In the genomic region with DNA sequence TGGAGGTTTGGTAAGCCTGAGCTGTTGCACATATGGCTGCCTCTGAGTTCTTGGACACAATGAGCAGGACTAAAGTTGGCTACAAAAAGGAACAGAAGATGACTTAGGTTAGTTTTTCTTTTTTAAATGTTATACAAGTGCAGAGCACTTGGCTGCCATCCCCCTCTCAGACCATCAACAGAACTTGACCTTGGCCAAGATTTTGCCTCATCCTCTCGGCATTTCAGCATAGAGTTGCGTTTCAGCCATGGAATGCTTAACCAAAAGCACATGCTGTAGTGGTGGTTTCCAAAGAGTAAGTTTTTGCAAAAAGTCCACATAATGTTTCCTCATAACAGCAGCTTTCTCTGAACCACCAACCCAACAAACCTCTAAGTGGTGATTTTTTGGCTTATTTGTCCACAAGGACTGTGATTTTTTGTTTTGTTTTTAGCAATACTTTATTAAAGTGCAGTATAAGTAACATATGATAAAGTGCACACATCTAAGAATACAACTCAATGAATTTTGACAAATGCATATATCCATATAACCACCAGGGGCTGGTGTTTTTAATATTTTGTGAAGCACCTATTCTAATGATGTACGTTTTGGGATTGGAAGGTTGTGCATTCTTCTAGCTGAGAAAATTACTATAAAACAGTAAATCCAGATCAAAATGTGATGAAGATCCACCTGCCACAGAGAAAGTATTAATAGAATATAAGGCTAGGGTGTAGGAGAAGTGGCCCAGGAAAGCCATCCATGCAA, we compare ENCODE assay signal across 10 cellular contexts. TPM values are rescaled to one million over a fixed set of nuclear protein-coding genes. Genes with fewer than 3 reads are reported as not detected.
DNase-seq lines count a peak whose midpoint lies in the region; ATAC-seq, FAIRE-seq and TF ChIP-seq lines count a peak whose summit lies in the region.
"Had no signal": no experiment of that assay in that cellular context is flagged by ENCODE, and none has a peak within 500 bp of the region (broad histone marks: within the 10 kb centered on the region; RNA-seq: fewer than 3 reads in every experiment).

No MANE protein-coding gene starts in this region.

- DNase-seq in AG10803 (ENCODE audit: low read depth) (peak; percentile 98), MG63 (peak; percentile 69), fibroblast of peridontal ligament (ENCODE audit: extremely low read depth) (peak; percentile 100), pancreas (no peak), erythroblast (lab: John Stamatoyannopoulos, UW) (no peak)
- no peak for DNase-seq in stimulated activated naive CD4-positive, alpha-beta T cell treated with Interleukin-2 at 50 U/mL for 16 hours (lab: John Stamatoyannopoulos, UW)
- DNase-seq: activated CD4-positive, alpha-beta memory T cell treated with anti-CD3 and anti-CD28 coated beads for 36 hours had no signal

- no peaks in the 10 kb centered on the region for H3K4me1 ChIP-seq in pancreas

- 77 to 86% methylated on average over 3 of the region's 3 CpGs for WGBS in pancreas, 2 donors

- no peak for FAIRE-seq in pancreas (lab: Jason Lieb, UNC)
- FAIRE-seq: D721Med had no signal

- no peak for TF ChIP-seq POLR2A in erythroblast (IDR thresholded peaks at IDR 0.05; ENCODE audit: low read length)

- H3K27me3 ChIP-seq in MG63 (no peaks in the 10 kb centered on the region), pancreas (no peaks in the 10 kb centered on the region)

- TF ChIP-seq CTCF in AG10803 (conservative IDR thresholded peaks at IDR 0.05; ENCODE audit: low read length), result peak; percentile 58
- TF ChIP-seq CTCF in pancreas (IDR thresholded peaks at IDR 0.05), result peak in 1 of 4 donors; percentile 25

- H3K4me3 ChIP-seq in AG10803 (ENCODE audit: low read length), result no peak overlapping the region
- H3K4me3 ChIP-seq in MG63, result no peak overlapping the region
- no peak overlapping the region for H3K4me3 ChIP-seq in pancreas

- H3K9me3 ChIP-seq in MG63 (no peaks in the 10 kb centered on the region), pancreas (no peaks in the 10 kb centered on the region)

- peak in 3 of 4 donors; percentile 43 to 67 (median 58) for ATAC-seq in pancreas
- no peak for ATAC-seq in HG02759 (IDR thresholded peaks at IDR 0.05; ENCODE audit: unreplicated experiment)
- no peak for ATAC-seq in GM18907 (IDR thresholded peaks at IDR 0.05; ENCODE audit: unreplicated experiment)

- no peak overlapping the region for H3K27ac ChIP-seq in pancreas

- H3K36me3 ChIP-seq in MG63, result no peaks in the 10 kb centered on the region
- no peaks in the 10 kb centered on the region for H3K36me3 ChIP-seq in pancreas

- intact Hi-C loops in pancreas (cut with DNase I), result loop anchor here in 2 of 3 donors (5.0 to 10.0 kb wide), 2 partner anchors 207 to 209 kb away; no protein-coding TSS in a partner anchor

RNA-seq across cellular contexts. Expression of gene GALNT16, which starts 12.1 kb away (rescaled TPM):
- 3.8 and 8.6 TPM in 2 replicates for total RNA-seq in MG63 (2014; rRNA removed; shearing (Covaris generic); ENCODE audit: low replicate concordance)
- total RNA-seq in pancreas, result 1 to 10 TPM in 5 of 6 donors, under 1 TPM in 1; 0.93 to 3.2 (median 2.4) TPM
- 1 to 10 TPM; 1.5 to 1.7 TPM for polyA plus RNA-seq in pancreas
- total RNA-seq: activated CD4-positive, alpha-beta memory T cell treated with anti-CD3 and anti-CD28 coated beads for 36 hours had no signal

RNA-seq across cellular contexts. Expression of gene EXD2, which starts 56.6 kb away (rescaled TPM):
- total RNA-seq in MG63 (2014; rRNA removed; shearing (Covaris generic); ENCODE audit: low replicate concordance), result 8.0 and 11.4 TPM in 2 replicates
- total RNA-seq in pancreas, result 10 to 100 TPM; 16.4 to 24.5 (median 19.9) TPM
- 10 to 100 TPM in 1 of 2 donors, 1 to 10 TPM in 1; 9.5 to 14.2 TPM for polyA plus RNA-seq in pancreas

Comparison
In these comparisons a context has a peak if more than half of its experiments do, and no peak if none do; other contexts are left out.
1. DNase-seq: peak in AG10803 (single experiment), MG63 (single experiment) and fibroblast of peridontal ligament (single experiment); none in pancreas (0 of 6), erythroblast (0 of 2) and stimulated activated naive CD4-positive, alpha-beta T cell treated with Interleukin-2 at 50 U/mL for 16 hours (single experiment).
2. ATAC-seq: peak in pancreas (3 of 4); none in HG02759 (single experiment) and GM18907 (single experiment).